8 cellular contexts compared by ENCODE assay signal in genomic region chr3:141738636-141739363, GRCh38. TPM values are rescaled to one million over a fixed set of nuclear protein-coding genes. Genes with fewer than 3 reads are reported as not detected.
DNase-seq lines count a peak whose midpoint lies in the region; ATAC-seq, FAIRE-seq and TF ChIP-seq lines count a peak whose summit lies in the region.

No MANE protein-coding gene starts in this region.

- ATAC-seq in HG03565 (IDR thresholded peaks at IDR 0.05; ENCODE audit: unreplicated experiment) (peak; percentile 7), GM21526 (IDR thresholded peaks at IDR 0.05; ENCODE audit: low FRiP score, unreplicated experiment) (no peak)

- no peaks in the 10 kb centered on the region for H3K27me3 Mint-ChIP-seq in CD4-positive, alpha-beta memory T cell
- H3K27me3 Mint-ChIP-seq in brain: peaks cover 23% of the 10 kb centered on the region

- H4K20me1 ChIP-seq in PC-9 (ENCODE audit: insufficient read depth): peaks cover 16% of the 10 kb centered on the region

- TF ChIP-seq CTCF in PC-9 (conservative IDR thresholded peaks at IDR 0.05) (no peak), brain (conservative IDR thresholded peaks at IDR 0.05) (no peak)

- peak overlapping the region; percentile 98 to 100 (median 99) for H3K4me3 Mint-ChIP-seq in CD4-positive, alpha-beta memory T cell
- H3K4me3 Mint-ChIP-seq in brain: peak overlapping the region; percentile 94 to 100 (median 99)

- CTCF ChIA-PET in CD4-positive, alpha-beta memory T cell (lab: Charles Lee; ENCODE audit: partially characterized antibody): interaction anchor here (0.7 to 5.2 kb wide), 25 partner anchors 11 to 543 kb away, joined by 3 to 76 read pairs (median 4); partner anchors contain the start of gene ATP1B3
- CTCF ChIA-PET in PC-9 (lab: Charles Lee): interaction anchor here (0.6 to 1.6 kb wide), 5 partner anchors 137 to 266 kb away, joined by 3 to 12 read pairs (median 5); no protein-coding TSS in a partner anchor

- peak overlapping the region; percentile 89 for H2AFZ ChIP-seq in PC-9

- H3K4me1 ChIP-seq in CD4-positive, alpha-beta memory T cell (ENCODE audit: insufficient read depth, low read length): peaks cover 41% of the 10 kb centered on the region
- H3K4me1 ChIP-seq in PC-9 (replicated peaks; ENCODE audit: insufficient read depth): peaks cover 21% of the 10 kb centered on the region

- peaks cover 6 to 32% of the 10 kb centered on the region in 2 donors for H3K36me3 Mint-ChIP-seq in CD4-positive, alpha-beta memory T cell
- peaks cover 10% of the 10 kb centered on the region for H3K36me3 Mint-ChIP-seq in brain

- intact Hi-C loops in CD4-positive, alpha-beta memory T cell (cut with micrococcal nuclease): loop anchor here (1.0 to 10.0 kb wide), 15 partner anchors 58 to 1263 kb away; partner anchors contain the start of genes ATR, GK5, PXYLP1 and TFDP2
- intact Hi-C loops in PC-9 (cut with micrococcal nuclease; ENCODE audit: unreplicated experiment): loop anchor here (1.0 to 10.0 kb wide), 11 partner anchors 91 to 542 kb away; partner anchors contain the start of gene GK5

- H3K9me3 ChIP-seq in CD4-positive, alpha-beta memory T cell (ENCODE audit: control insufficient read depth in 1 of 2, low read length in 2 of 2): no peaks in the 10 kb centered on the region
- H3K9me3 ChIP-seq in PC-9 (ENCODE audit: insufficient read depth, low read depth): no peaks in the 10 kb centered on the region

- peak; percentile 23 to 57 (median 41) for DNase-seq in CD4-positive, alpha-beta memory T cell
- DNase-seq in GM19239 (ENCODE audit: insufficient read length, low spot score) (no peak), PC-9 (peak in 1 of 2 experiments; percentile 47), iris pigment epithelial cell (ENCODE audit: low read depth) (peak; percentile 71)
- peak in 2 of 3 experiments; percentile 7 for DNase-seq in stimulated activated CD4-positive, alpha-beta T cell treated with anti-CD3 and anti-CD28 coated beads, TNF-alpha, amount 100 ng/mL, for 24 hours (ENCODE audit: low read depth in 3 of 3)

- H3K27ac ChIP-seq in CD4-positive, alpha-beta memory T cell (ENCODE audit: low read depth, low read length): peak overlapping the region; percentile 96
- peak overlapping the region; percentile 84 for H3K27ac ChIP-seq in PC-9

- H3K9me2 ChIP-seq in PC-9 (ENCODE audit: insufficient read depth): no peaks in the 10 kb centered on the region

- peak overlapping the region; percentile 62 to 91 for H3K4me3 ChIP-seq in CD4-positive, alpha-beta memory T cell (ENCODE audit: low read length in 2 of 2)
- H3K4me3 ChIP-seq in PC-9: peak overlapping the region; percentile 94

- POLR2A ChIA-PET in CD4-positive, alpha-beta memory T cell (lab: Charles Lee; ENCODE audit: partially characterized antibody): interaction anchor here (0.7 to 4.8 kb wide), 16 partner anchors 11 to 1262 kb away, joined by 3 to 86 read pairs (median 5); partner anchors contain the start of genes ATP1B3, PXYLP1, RASA2 and SLC25A36
- POLR2A ChIA-PET in PC-9 (lab: Charles Lee; ENCODE audit: unreplicated experiment): interaction anchor here (0.5 to 0.7 kb wide), 3 partner anchors 251 to 341 kb away, joined by 3 to 8 read pairs (median 7); no protein-coding TSS in a partner anchor

- peak overlapping the region; percentile 99 for H3K4me2 ChIP-seq in PC-9

- FAIRE-seq in GM19239 (lab: Jason Lieb, UNC): peak; percentile 78

- peaks cover 10% of the 10 kb centered on the region for H3K36me3 ChIP-seq in CD4-positive, alpha-beta memory T cell (ENCODE audit: insufficient read depth, low read length)
- peaks cover 8% of the 10 kb centered on the region; the same call in 1 of the 2 replicates for H3K36me3 ChIP-seq in PC-9 (ENCODE audit: low read depth)

- H3F3A ChIP-seq in PC-9 (ENCODE audit: insufficient read depth, low read depth): peaks cover 10% of the 10 kb centered on the region; the same call in 1 of the 2 replicates

- H3K4me1 Mint-ChIP-seq in CD4-positive, alpha-beta memory T cell: peaks cover 22 to 56% (median 41%) of the 10 kb centered on the region in 4 donors
- peaks cover 44% of the 10 kb centered on the region for H3K4me1 Mint-ChIP-seq in brain

- peak overlapping the region; percentile 96 to 100 (median 99) for H3K27ac Mint-ChIP-seq in CD4-positive, alpha-beta memory T cell
- H3K27ac Mint-ChIP-seq in brain: peak overlapping the region; percentile 97 to 99 (median 98)

- no peaks in the 10 kb centered on the region for H3K9me3 Mint-ChIP-seq in CD4-positive, alpha-beta memory T cell
- H3K9me3 Mint-ChIP-seq in brain: no peaks in the 10 kb centered on the region

- TSS peak; percentile 43 for BruUV-seq in PC-9 (replicated peaks; lab: Mats Ljungman, UMichigan)

- no peaks in the 10 kb centered on the region for H3K27me3 ChIP-seq in CD4-positive, alpha-beta memory T cell (ENCODE audit: insufficient read depth, low read length)
- H3K27me3 ChIP-seq in PC-9 (ENCODE audit: insufficient read depth, low read depth): no peaks in the 10 kb centered on the region

- peaks cover 52% of the 10 kb centered on the region for H3K79me2 ChIP-seq in PC-9 (ENCODE audit: low read depth)

RNA-seq across cellular contexts. Expression of gene RNF7, which starts 0.7 kb away (rescaled TPM):
- 10 to 100 TPM; 56.3 to 65.2 TPM for total RNA-seq in CD4-positive, alpha-beta memory T cell
- polyA plus RNA-seq in CD4-positive, alpha-beta memory T cell: 100 to 1,000 TPM; 126 to 128 TPM
- total RNA-seq in PC-9 (2021): 82.2 and 89.1 TPM in 2 replicates
- polyA plus RNA-seq in brain (ENCODE audit: insufficient read depth, low read depth, low replicate concordance): 43.2 TPM

RNA-seq across cellular contexts. Expression of gene GRK7, which starts 24.4 kb away (rescaled TPM):
- under 1 TPM in 1 of 2 experiments, not detected in 1; 0.25 TPM for total RNA-seq in CD4-positive, alpha-beta memory T cell
- polyA plus RNA-seq in CD4-positive, alpha-beta memory T cell: not detected
- not detected in 2 replicates for total RNA-seq in PC-9 (2021)
- polyA plus RNA-seq in brain (ENCODE audit: insufficient read depth, low read depth, low replicate concordance): not detected
